Comparison of ENCODE assay signal across 1 cellular context in genomic region chr3:170228093-170228766, GRCh38.
TF ChIP-seq lines count a peak whose summit lies in the region.

No MANE protein-coding gene starts in this region.

TF ChIP-seq in GM12878, 131 proteins besides CTCF, POLR2A, EP300 and RAD21 (continued from another document):
- TF ChIP-seq RELA (IDR thresholded peaks at IDR 0.05; ENCODE audit: borderline replicate concordance, partially characterized antibody), result no peak
- TF ChIP-seq E2F8 (IDR thresholded peaks at IDR 0.05; ENCODE audit: low read depth, partially characterized antibody), result no peak
